In genomic region chr2:120729410-120730052, GRCh38 we compare ENCODE assay signal across 14 cellular contexts. TPM values are rescaled to one million over a fixed set of nuclear protein-coding genes. Genes with fewer than 3 reads are reported as not detected.
DNase-seq lines count a peak whose midpoint lies in the region; ATAC-seq, FAIRE-seq and TF ChIP-seq lines count a peak whose summit lies in the region.
"Had no signal": no experiment of that assay in that cellular context is flagged by ENCODE, and none has a peak within 500 bp of the region (broad histone marks: within the 10 kb centered on the region; RNA-seq: fewer than 3 reads in every experiment).

No MANE protein-coding gene starts in this region.

- H4K20me1 ChIP-seq in mammary epithelial cell (ENCODE audit: insufficient read depth, low read length), result no peaks in the 10 kb centered on the region

- in situ Hi-C loops in mammary epithelial cell (cut with MboI; ENCODE audit: low sequenced_read_pairs in 2 of 2), result no loop called here

- H3K4me3 ChIP-seq in mammary epithelial cell (replicated peaks in 1 of 3; ENCODE audit: insufficient read depth in 1 of 3, low read depth in 2 of 3, low read length in 3 of 3), result no peak overlapping the region
- H3K4me3 ChIP-seq in lung, result no peak overlapping the region
- no peak overlapping the region for H3K4me3 ChIP-seq in colonic mucosa
- H3K4me3 ChIP-seq: SK-N-MC, tibial nerve had no signal

- no peak overlapping the region for H3K9ac ChIP-seq in mammary epithelial cell (ENCODE audit: insufficient read depth, low read length)
- H3K9ac ChIP-seq in colonic mucosa (ENCODE audit: low read depth in 2 of 2, low read length in 2 of 2), result no peak overlapping the region

- intact Hi-C loops in mammary epithelial cell (cut with micrococcal nuclease), result no loop called here
- intact Hi-C loops in posterior vena cava (cut with DNase I), result loop anchor here (10.0 kb wide), 3 partner anchors 75 to 215 kb away; no protein-coding TSS in a partner anchor
- intact Hi-C loops in colonic mucosa (cut with DNase I), result loop anchor here (10.0 kb wide), 1 partner anchor 215 kb away; no protein-coding TSS in a partner anchor

- WGBS in mammary epithelial cell (ENCODE audit: low coverage, missing lambda C conversion rate), result 84% methylated on average over 4 of the region's 7 CpGs
- WGBS in lung, 2 donors, result 40 to 69% methylated on average over 7 of the region's 7 CpGs

- peak; percentile 81 for DNase-seq in AG20443 (ENCODE audit: low spot score)
- peak; percentile 60 for DNase-seq in HTR-8/SVneo (ENCODE audit: insufficient read length, low spot score)
- peak; percentile 52 for DNase-seq in mammary epithelial cell
- no peak for DNase-seq in lung (ENCODE audit: low spot score)
- DNase-seq in SKM-1 (lab: John Stamatoyannopoulos, UW; ENCODE audit: unreplicated experiment), result no peak
- DNase-seq in posterior vena cava (ENCODE audit: low spot score), result no peak
- no peak for DNase-seq in colonic mucosa
- no peak for DNase-seq in NCI-H187 treated with DMSO at 0.1 percent for 48 hours (lab: John Stamatoyannopoulos, UW)
- DNase-seq: DND-41; effector CD4-positive, alpha-beta T cell; NCI-H1092 treated with DMSO at 0.1 percent for 48 hours had no signal

- peaks cover 6% of the 10 kb centered on the region for H3K27me3 ChIP-seq in mammary epithelial cell (ENCODE audit: insufficient read depth, low read length)
- no peaks in the 10 kb centered on the region for H3K27me3 ChIP-seq in lung (ENCODE audit: control insufficient read depth, insufficient read depth)
- H3K27me3 ChIP-seq in colonic mucosa, result peaks cover 9% of the 10 kb centered on the region

- H3K9me3 ChIP-seq in mammary epithelial cell (replicated peaks; ENCODE audit: insufficient read depth, low read length) (no peaks in the 10 kb centered on the region), lung (ENCODE audit: control insufficient read depth in 2 of 2, insufficient read depth in 1 of 2, low read length in 1 of 2) (peaks cover 4 to 5% of the 10 kb centered on the region in 2 donors), colonic mucosa (no peaks in the 10 kb centered on the region)

- H3K36me3 ChIP-seq in mammary epithelial cell (ENCODE audit: insufficient read depth, low read length) (no peaks in the 10 kb centered on the region), lung (ENCODE audit: control insufficient read depth in 2 of 2, insufficient read depth in 2 of 2, low read length in 2 of 2) (no peaks in the 10 kb centered on the region), colonic mucosa (no peaks in the 10 kb centered on the region)
- H3K36me3 ChIP-seq: tibial nerve had no signal

- H3K4me2 ChIP-seq in mammary epithelial cell (ENCODE audit: insufficient read depth, low read depth, low read length), result no peak overlapping the region

- no peaks in the 10 kb centered on the region for H3K79me2 ChIP-seq in mammary epithelial cell (ENCODE audit: insufficient read depth, low read length)

- FAIRE-seq in HTR-8/SVneo (lab: Jason Lieb, UNC), result peak; percentile 93

- no peak overlapping the region for H2AFZ ChIP-seq in mammary epithelial cell (ENCODE audit: low read depth, low read length)

- BruUV-seq in mammary epithelial cell (replicated peaks; lab: Mats Ljungman, UMichigan), result no TSS peak

- ATAC-seq in lung (ENCODE audit: insufficient read depth, low FRiP score), result peak; percentile 85

- H3K27ac ChIP-seq in mammary epithelial cell (ENCODE audit: insufficient read depth, low read depth, low read length), result no peak overlapping the region
- H3K27ac ChIP-seq in lung (ENCODE audit: low read depth in 1 of 2, low read length in 1 of 2), result no peak overlapping the region
- H3K27ac ChIP-seq in colonic mucosa, result no peak overlapping the region
- H3K27ac ChIP-seq: SK-N-MC, tibial nerve had no signal

- no peaks in the 10 kb centered on the region for H3K4me1 ChIP-seq in mammary epithelial cell (ENCODE audit: insufficient read depth, low read length)
- no peaks in the 10 kb centered on the region for H3K4me1 ChIP-seq in lung (ENCODE audit: control insufficient read depth in 2 of 2, insufficient read depth in 2 of 2, low read length in 2 of 2)
- no peaks in the 10 kb centered on the region for H3K4me1 ChIP-seq in colonic mucosa

- TF ChIP-seq CTCF in mammary epithelial cell (conservative IDR thresholded peaks at IDR 0.05 in 1 of 2, IDR thresholded peaks at IDR 0.05 in 1 of 2; ENCODE audit: extremely low read depth in 1 of 2, insufficient read depth in 1 of 2, low read depth in 1 of 2, low read length in 2 of 2) (no peak), lung (IDR thresholded peaks at IDR 0.05; ENCODE audit: control extremely low read depth, extremely low read depth) (no peak), colonic mucosa (IDR thresholded peaks at IDR 0.05) (no peak)

- dilution Hi-C loops in mammary epithelial cell (cut with HindIII; ENCODE audit: low sequenced_read_pairs), result no loop called here

- CTCF ChIA-PET in mammary epithelial cell (lab: Charles Lee; ENCODE audit: low non-redundant PET), result no interaction called here

RNA-seq across cellular contexts. Expression of gene GLI2, which starts 6.1 kb away (rescaled TPM):
- total RNA-seq in mammary epithelial cell (under 1 TPM in 1 of 2 donors, not detected in 1; under 0.01 TPM), lung (1 to 10 TPM; 5.8 to 9.2 TPM), posterior vena cava (10 to 100 TPM; 13.0 to 21.1 TPM), colonic mucosa (1 to 10 TPM; 1.3 to 2.0 TPM)
- polyA plus RNA-seq in mammary epithelial cell (0.01 TPM), lung (1 to 10 TPM; 1.1 TPM)
- polyA minus RNA-seq in mammary epithelial cell, result not detected
- total RNA-seq: lung microvascular endothelial cell had no signal

Comparison
In these comparisons a context has a peak if more than half of its experiments do, and no peak if none do; other contexts are left out.
1. DNase-seq: peak in AG20443 (single experiment), HTR-8/SVneo (single experiment) and mammary epithelial cell (single experiment); none in lung (single experiment), SKM-1 (single experiment), posterior vena cava (single experiment), colonic mucosa (single experiment) and NCI-H187 treated with DMSO at 0.1 percent for 48 hours (single experiment).